ENCODE assay signal across 19 cellular contexts in the genomic region with DNA sequence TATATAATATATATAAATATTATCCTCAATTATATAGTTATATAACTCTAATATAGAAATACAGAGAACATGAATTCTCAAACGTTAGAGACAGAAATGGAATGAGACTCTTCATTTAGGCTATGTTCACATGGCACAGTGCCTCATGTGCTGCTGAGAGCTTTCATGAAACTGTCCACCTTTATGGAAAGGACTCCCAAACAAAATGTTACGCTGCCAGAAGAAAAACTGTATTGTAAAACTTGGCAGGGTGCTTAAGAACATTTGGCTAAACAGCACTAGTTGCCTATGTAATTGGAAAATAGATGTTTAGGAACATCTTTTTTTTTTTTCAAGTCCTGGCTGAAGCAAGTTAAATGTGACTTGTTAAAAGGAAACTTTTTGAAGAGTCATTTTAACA.
DNase-seq lines count a peak whose midpoint lies in the region; ATAC-seq and TF ChIP-seq lines count a peak whose summit lies in the region.
"Had no signal": no experiment of that assay in that cellular context is flagged by ENCODE, and none has a peak within 500 bp of the region (broad histone marks: within the 10 kb centered on the region; RNA-seq: fewer than 3 reads in every experiment).

No MANE protein-coding gene starts in this region.

- peaks cover 10% of the 10 kb centered on the region for H3K9me3 Mint-ChIP-seq in activated T-helper 17 cell treated with anti-CD3 and anti-CD28 coated beads, Interleukin-2, amount 50 U/mL, for 72 hours

- H3K4me3 ChIP-seq in left ventricle myocardium inferior, result no peak overlapping the region
- H3K4me3 ChIP-seq: GM12878, GM23248, HAP-1, K562 had no signal

- intact Hi-C loops in left ventricle myocardium inferior (cut with micrococcal nuclease), result no loop called here

- H3K36me3 Mint-ChIP-seq in activated T-helper 17 cell treated with anti-CD3 and anti-CD28 coated beads, Interleukin-2, amount 50 U/mL, for 72 hours (ENCODE audit: low read depth), result no peaks in the 10 kb centered on the region
- H3K36me3 Mint-ChIP-seq: CD4-positive, CD25-positive, alpha-beta regulatory T cell; CD8-positive, alpha-beta memory T cell had no signal

- no peaks in the 10 kb centered on the region for H3K27me3 ChIP-seq in left ventricle myocardium inferior (ENCODE audit: low read depth)
- H3K27me3 ChIP-seq: BE2C had no signal

- no peak for TF ChIP-seq CTCF in left ventricle myocardium inferior (IDR thresholded peaks at IDR 0.05; ENCODE audit: borderline replicate concordance)

- no peak overlapping the region for H3K27ac Mint-ChIP-seq in activated T-helper 17 cell treated with anti-CD3 and anti-CD28 coated beads, Interleukin-2, amount 50 U/mL, for 72 hours
- H3K27ac Mint-ChIP-seq: CD4-positive, CD25-positive, alpha-beta regulatory T cell; CD8-positive, alpha-beta memory T cell had no signal

- H3K27me3 Mint-ChIP-seq in activated T-helper 17 cell treated with anti-CD3 and anti-CD28 coated beads, Interleukin-2, amount 50 U/mL, for 72 hours, result no peaks in the 10 kb centered on the region
- H3K27me3 Mint-ChIP-seq: CD4-positive, CD25-positive, alpha-beta regulatory T cell; CD8-positive, alpha-beta memory T cell had no signal

- in situ Hi-C loops in G401 (cut with HindIII; ENCODE audit: low sequenced_read_pairs), result no loop called here

- no peaks in the 10 kb centered on the region for H3K9me3 ChIP-seq in left ventricle myocardium inferior (replicated peaks)
- H3K9me3 ChIP-seq: BE2C, HAP-1 had no signal

- ATAC-seq in activated T-helper 17 cell treated with anti-CD3 and anti-CD28 coated beads, Interleukin-2, amount 50 U/mL, for 72 hours (replicated peaks), result no peak
- ATAC-seq in GM18511 (IDR thresholded peaks at IDR 0.05; ENCODE audit: unreplicated experiment), result no peak
- ATAC-seq: GM12878, K562 had no signal

- H3K4me1 Mint-ChIP-seq in activated T-helper 17 cell treated with anti-CD3 and anti-CD28 coated beads, Interleukin-2, amount 50 U/mL, for 72 hours, result no peaks in the 10 kb centered on the region
- H3K4me1 Mint-ChIP-seq: CD4-positive, CD25-positive, alpha-beta regulatory T cell; CD8-positive, alpha-beta memory T cell had no signal

- H3K27ac ChIP-seq in left ventricle myocardium inferior (replicated peaks), result no peak overlapping the region
- H3K27ac ChIP-seq: GM23248, HL-60 had no signal

- DNase-seq in DMS 273 treated with DMSO at 0.1 percent for 48 hours (lab: John Stamatoyannopoulos, UW) (peak; percentile 14), G401 (ENCODE audit: low spot score) (peak; percentile 82), NCI-H446 (lab: John Stamatoyannopoulos, UW) (peak; percentile 78 to 92), fibroblast of peridontal ligament (ENCODE audit: extremely low read depth) (peak; percentile 36), left ventricle myocardium inferior (no peak)
- DNase-seq: ACHN; BE2C; CD4-positive, CD25-positive, alpha-beta regulatory T cell; CD8-positive, alpha-beta memory T cell; COR-L47; DMS153; DMS79; GM23248 had no signal

- peaks cover 5% of the 10 kb centered on the region for H3K4me1 ChIP-seq in left ventricle myocardium inferior
- H3K4me1 ChIP-seq: BE2C, HAP-1 had no signal

- no peaks in the 10 kb centered on the region for H3K36me3 ChIP-seq in left ventricle myocardium inferior
- H3K36me3 ChIP-seq: BE2C, HAP-1 had no signal

- no peak overlapping the region for H3K4me3 Mint-ChIP-seq in activated T-helper 17 cell treated with anti-CD3 and anti-CD28 coated beads, Interleukin-2, amount 50 U/mL, for 72 hours
- H3K4me3 Mint-ChIP-seq: CD4-positive, CD25-positive, alpha-beta regulatory T cell; CD8-positive, alpha-beta memory T cell had no signal
